ENCODE assay signal across 2 cellular contexts in genomic region chr12:28974890-28975289, GRCh38.
A peak's percentile ranks its signal among the peaks of the same experiment; 100 is the strongest.
TF ChIP-seq lines count a peak whose summit lies in the region.

No MANE protein-coding gene starts in this region.

TF ChIP-seq in IMR-90, 13 proteins besides CTCF, POLR2A, EP300 and RAD21:
- TF ChIP-seq USF2 (IDR thresholded peaks at IDR 0.05; ENCODE audit: low read depth, low read length) (no peak), CEBPB (IDR thresholded peaks at IDR 0.05; ENCODE audit: low read depth, low read length) (peak; percentile 82)

TF ChIP-seq in H1, 55 proteins besides CTCF, POLR2A, EP300 and RAD21:
- TF ChIP-seq KDM4A (IDR thresholded peaks at IDR 0.05; ENCODE audit: low read depth, low read length, severe bottlenecking) = no peak
- no peak for TF ChIP-seq CTBP2 (IDR thresholded peaks at IDR 0.05; ENCODE audit: borderline replicate concordance, insufficient read depth, insufficient read length, low read length)
- 0 out of 2 replicates have a peak, but pooled peaks have one; percentile 17 for TF ChIP-seq CEBPB (IDR thresholded peaks at IDR 0.05; ENCODE audit: low read depth, low read length)
- TF ChIP-seq CHD7 (IDR thresholded peaks at IDR 0.05; ENCODE audit: insufficient replicate concordance, low read length) = no peak
